Comparison of ENCODE assay signal across 15 cellular contexts in genomic region chr3:51992017-51992682, GRCh38. TPM values are rescaled to one million over a fixed set of nuclear protein-coding genes. Genes with fewer than 3 reads are reported as not detected.
DNase-seq lines count a peak whose midpoint lies in the region; ATAC-seq, FAIRE-seq and TF ChIP-seq lines count a peak whose summit lies in the region.
"Had no signal": no experiment of that assay in that cellular context is flagged by ENCODE, and none has a peak within 500 bp of the region (broad histone marks: within the 10 kb centered on the region; RNA-seq: fewer than 3 reads in every experiment).

No MANE protein-coding gene starts in this region.

- H3K36me3 Mint-ChIP-seq in endothelial cell (ENCODE audit: low read depth, unreplicated experiment), result peaks cover 17% of the 10 kb centered on the region

- no peak overlapping the region for H3K27ac Mint-ChIP-seq in endothelial cell (ENCODE audit: unreplicated experiment)
- H3K27ac Mint-ChIP-seq: dendritic cell treated with granulocyte-macrophage colony-stimulating factor and Interleukin-4, amounts not matched to agents 40 ng/mL and 50 ng/mL, for 4 days had no signal

- POLR2A ChIA-PET in A549 (lab: Yijun Ruan, JAX), result interaction anchor here (1.1 to 3.4 kb wide), 2 partner anchors 9 to 49 kb away, joined by 3 to 14 read pairs; partner anchors contain the start of gene ACY1

- no peak for TF ChIP-seq RAD21 in A549 (conservative IDR thresholded peaks at IDR 0.05 in 1 of 2, IDR thresholded peaks at IDR 0.05 in 1 of 2)

- intact Hi-C loops in adrenal gland (cut with DNase I), result loop anchor here in 1 of 2 donors (10.0 kb wide), 1 partner anchor 47 kb away; the partner anchor contains the start of genes PARP3 and RRP9

- CTCF ChIA-PET in A549 (lab: Yijun Ruan, JAX), result interaction anchor here (0.6 to 2.7 kb wide), 6 partner anchors 10 to 1609 kb away, joined by 3 to 11 read pairs (median 7); partner anchors contain the start of genes ABHD14B and RRP9

- no peak for FAIRE-seq in A549 (lab: Jason Lieb, UNC)
- FAIRE-seq in GM12892 (lab: Jason Lieb, UNC), result no peak
- FAIRE-seq: H54 had no signal

- H3K27me3 Mint-ChIP-seq in endothelial cell (ENCODE audit: unreplicated experiment), result peaks cover 9% of the 10 kb centered on the region
- H3K27me3 Mint-ChIP-seq: progenitor cell of endocrine pancreas had no signal

- peaks cover 24% of the 10 kb centered on the region for H3K4me1 Mint-ChIP-seq in endothelial cell (ENCODE audit: unreplicated experiment)

- TF ChIP-seq CTCF in A549 (IDR thresholded peaks at IDR 0.05) (no peak), RWPE2 (IDR thresholded peaks at IDR 0.05; ENCODE audit: poor library complexity, severe bottlenecking) (no peak), endothelial cell (IDR thresholded peaks at IDR 0.05; ENCODE audit: unreplicated experiment) (no peak), adrenal gland (IDR thresholded peaks at IDR 0.05) (no peak)

- no peak for ATAC-seq in A549
- ATAC-seq in RWPE2 (ENCODE audit: low read depth), result peak; percentile 6; the same call in 1 of the 3 replicates
- no peak for ATAC-seq in HG02885 (IDR thresholded peaks at IDR 0.05; ENCODE audit: poor library complexity, unreplicated experiment)
- ATAC-seq: mucosa of descending colon had no signal

- 100% methylated on average over 3 of the region's 3 CpGs for WGBS in A549 (ENCODE audit: missing lambda C conversion rate)
- WGBS in adrenal gland, 4 donors, result 80 to 84% (median 82%) methylated on average over 3 of the region's 3 CpGs

- no peaks in the 10 kb centered on the region for H3K9me3 ChIP-seq in A549
- H3K9me3 ChIP-seq in RWPE2 (ENCODE audit: severe bottlenecking), result no peaks in the 10 kb centered on the region
- no peaks in the 10 kb centered on the region for H3K9me3 ChIP-seq in adrenal gland (replicated peaks in 1 of 3)
- H3K9me3 ChIP-seq: mucosa of descending colon had no signal

- peak overlapping the region; percentile 38; the same call in 2 of the 3 replicates for H3K4me2 ChIP-seq in A549

- H3K9me3 Mint-ChIP-seq in endothelial cell (ENCODE audit: unreplicated experiment), result no peaks in the 10 kb centered on the region
- H3K9me3 Mint-ChIP-seq: dendritic cell treated with granulocyte-macrophage colony-stimulating factor and Interleukin-4, amounts not matched to agents 40 ng/mL and 50 ng/mL, for 4 days had no signal

- H3K27ac ChIP-seq in A549, result 0 out of 6 replicates have a peak overlapping the region, but pooled peaks of 1 of the 2 experiments have one; percentile 14
- H3K27ac ChIP-seq in RWPE2 (ENCODE audit: poor library complexity, severe bottlenecking), result peak overlapping the region; percentile 83
- H3K27ac ChIP-seq in adrenal gland, result no peak overlapping the region

- no peaks in the 10 kb centered on the region for H3K27me3 ChIP-seq in RWPE2 (ENCODE audit: insufficient read depth, poor library complexity, severe bottlenecking)
- no peaks in the 10 kb centered on the region for H3K27me3 ChIP-seq in adrenal gland

- H3K4me1 ChIP-seq in A549, result peaks cover 27% of the 10 kb centered on the region; the same call in 2 of the 3 replicates
- peaks cover 7% of the 10 kb centered on the region for H3K4me1 ChIP-seq in RWPE2 (ENCODE audit: insufficient read depth, poor library complexity, severe bottlenecking)
- peaks cover 12 to 22% of the 10 kb centered on the region in 2 donors for H3K4me1 ChIP-seq in adrenal gland (replicated peaks in 1 of 2)

- TF ChIP-seq EP300 in A549 (IDR thresholded peaks at IDR 0.05), result no peak

- peak overlapping the region; percentile 65 for H3K4me3 Mint-ChIP-seq in endothelial cell (ENCODE audit: unreplicated experiment)
- H3K4me3 Mint-ChIP-seq: dendritic cell treated with granulocyte-macrophage colony-stimulating factor and Interleukin-4, amounts not matched to agents 40 ng/mL and 50 ng/mL, for 4 days had no signal

- DNase-seq in A549 (ENCODE audit: low read depth in 1 of 2, low spot score in 1 of 2) (no peak), GM12892 (ENCODE audit: insufficient read length) (no peak), RWPE2 (ENCODE audit: low spot score) (no peak), endothelial cell (ENCODE audit: low spot score) (no peak), mesenteric fat pad (ENCODE audit: low spot score) (no peak), adrenal gland (no peak), NCI-H446 (lab: John Stamatoyannopoulos, UW) (no peak)
- DNase-seq: activated CD4-positive, CD25-positive, alpha-beta regulatory T cell treated with anti-CD3 and anti-CD28 coated beads, Interleukin-2, amount 50 U/mL, for 72 hours; amniotic stem cell; mucosa of descending colon; NCI-H187 had no signal

- TF ChIP-seq POLR2A in A549 (IDR thresholded peaks at IDR 0.05; ENCODE audit: low read length), result no peak
- peak; percentile 76; the same call in 1 of the 2 replicates for TF ChIP-seq POLR2A in GM12892 (IDR thresholded peaks at IDR 0.05; ENCODE audit: low read depth, low read length)
- TF ChIP-seq POLR2A in adrenal gland (IDR thresholded peaks at IDR 0.05), result no peak

- H3K36me3 ChIP-seq in RWPE2 (ENCODE audit: low read depth), result peaks cover 44% of the 10 kb centered on the region
- peaks cover 0 to 26% of the 10 kb centered on the region in 2 donors for H3K36me3 ChIP-seq in adrenal gland (replicated peaks in 1 of 2)

- H3K4me3 ChIP-seq in A549 (no peak overlapping the region), RWPE2 (ENCODE audit: severe bottlenecking) (no peak overlapping the region), adrenal gland (no peak overlapping the region)
- H3K4me3 ChIP-seq: mucosa of descending colon had no signal

TF ChIP-seq in A549, 52 proteins besides CTCF, POLR2A, EP300 and RAD21:
- no peak for TF ChIP-seq JUN (IDR thresholded peaks at IDR 0.05)
- TF ChIP-seq POLR2AphosphoS2 (conservative IDR thresholded peaks at IDR 0.05; ENCODE audit: low read length), result peak; percentile 90; the same call in 1 of the 2 replicates
- no peak for TF ChIP-seq SMC3 (IDR thresholded peaks at IDR 0.05)
- TF ChIP-seq HOXA7 (CRISPR knock-in tag; IDR thresholded peaks at IDR 0.05), result 0 out of 2 replicates have a peak, but pooled peaks have one; percentile 50

RNA-seq across cellular contexts. Expression of gene RPL29, which starts 3.5 kb away (rescaled TPM):
- polyA plus RNA-seq in A549 (2011; rRNA removed) (808 and 909 TPM in 2 replicates), A549 (2017; fragmentation: RNase III; extraction: RNeasy Plus Mini Kit Qiagen cat#74134 plus additional on column Dnase treatment) (1,098 to 1,170 TPM (median 1,152 TPM) in 3 replicates), adrenal gland (1,000 to 10,000 TPM in 2 of 3 donors, 100 to 1,000 TPM in 1; 947 to 3,421 (median 2,326) TPM)
- polyA plus RNA-seq in A549 (2012; cell fraction: cytosol; rRNA removed), result 1,629 and 1,737 TPM in 2 replicates
- 758 and 846 TPM in 2 replicates for polyA plus RNA-seq in A549 (2012; cell fraction: nucleus; rRNA removed)
- 488 and 529 TPM in 2 replicates for polyA minus RNA-seq in A549 (2011; rRNA and poly(A)+ RNA removed)
- polyA plus RNA-seq in GM12892 (2012; ENCODE audit: missing spikeins), result 3,428 TPM
- total RNA-seq in endothelial cell (ENCODE audit: unreplicated experiment) (925 TPM), mesenteric fat pad (948 TPM), adrenal gland (1,000 to 10,000 TPM; 1,018 to 1,982 (median 1,315) TPM)

RNA-seq across cellular contexts. Expression of gene ACY1, which starts 8.8 kb away (rescaled TPM):
- 21.1 and 25.1 TPM in 2 replicates for polyA plus RNA-seq in A549 (2011; rRNA removed)
- 41.4 and 48.5 TPM in 2 replicates for polyA plus RNA-seq in A549 (2012; cell fraction: cytosol; rRNA removed)
- polyA plus RNA-seq in A549 (2012; cell fraction: nucleus; rRNA removed), result 73.1 and 85.8 TPM in 2 replicates
- 19.9 to 21.4 TPM (median 20.7 TPM) in 3 replicates for polyA plus RNA-seq in A549 (2017; fragmentation: RNase III; extraction: RNeasy Plus Mini Kit Qiagen cat#74134 plus additional on column Dnase treatment)
- polyA minus RNA-seq in A549 (2011; rRNA and poly(A)+ RNA removed), result 44.2 and 48.5 TPM in 2 replicates
- 42.5 TPM for polyA plus RNA-seq in GM12892 (2012; ENCODE audit: missing spikeins)
- 19.8 TPM for total RNA-seq in endothelial cell (ENCODE audit: unreplicated experiment)
- 35.1 TPM for total RNA-seq in mesenteric fat pad
- total RNA-seq in adrenal gland, result 100 to 1,000 TPM in 2 of 8 donors, 10 to 100 TPM in 6; 50.7 to 122 (median 80.0) TPM
- 10 to 100 TPM; 37.3 to 92.4 (median 49.1) TPM for polyA plus RNA-seq in adrenal gland

RNA-seq across cellular contexts. Expression of gene ABHD14A, which starts 17.3 kb away (rescaled TPM):
- 6.3 and 7.5 TPM in 2 replicates for polyA plus RNA-seq in A549 (2011; rRNA removed)
- polyA plus RNA-seq in A549 (2012; cell fraction: cytosol; rRNA removed), result 26.3 and 32.3 TPM in 2 replicates
- polyA plus RNA-seq in A549 (2012; cell fraction: nucleus; rRNA removed), result 16.0 and 22.2 TPM in 2 replicates
- 9.1 to 9.5 TPM (median 9.5 TPM) in 3 replicates for polyA plus RNA-seq in A549 (2017; fragmentation: RNase III; extraction: RNeasy Plus Mini Kit Qiagen cat#74134 plus additional on column Dnase treatment)
- polyA minus RNA-seq in A549 (2011; rRNA and poly(A)+ RNA removed), result 6.1 and 7.1 TPM in 2 replicates
- polyA plus RNA-seq in GM12892 (2012; ENCODE audit: missing spikeins), result 7.9 TPM
- 5.4 TPM for total RNA-seq in endothelial cell (ENCODE audit: unreplicated experiment)
- 17.7 TPM for total RNA-seq in mesenteric fat pad
- 100 to 1,000 TPM in 3 of 8 donors, 10 to 100 TPM in 5; 49.4 to 162 (median 77.1) TPM for total RNA-seq in adrenal gland
- polyA plus RNA-seq in adrenal gland, result 100 to 1,000 TPM in 2 of 3 donors, 10 to 100 TPM in 1; 30.2 to 140 (median 112) TPM

RNA-seq across cellular contexts. Expression of gene ABHD14B, which starts 18.3 kb away (rescaled TPM):
- polyA plus RNA-seq in A549 (2011; rRNA removed) (37.9 and 39.7 TPM in 2 replicates), A549 (2017; fragmentation: RNase III; extraction: RNeasy Plus Mini Kit Qiagen cat#74134 plus additional on column Dnase treatment) (23.2 to 27.2 TPM (median 23.5 TPM) in 3 replicates), adrenal gland (100 to 1,000 TPM in 2 of 3 donors, 10 to 100 TPM in 1; 91.8 to 175 (median 152) TPM)
- polyA plus RNA-seq in A549 (2012; cell fraction: cytosol; rRNA removed), result 28.5 and 45.0 TPM in 2 replicates
- polyA plus RNA-seq in A549 (2012; cell fraction: nucleus; rRNA removed), result 26.0 and 34.7 TPM in 2 replicates
- 33.5 and 39.5 TPM in 2 replicates for polyA minus RNA-seq in A549 (2011; rRNA and poly(A)+ RNA removed)
- 43.7 TPM for polyA plus RNA-seq in GM12892 (2012; ENCODE audit: missing spikeins)
- total RNA-seq in endothelial cell (ENCODE audit: unreplicated experiment) (7.1 TPM), mesenteric fat pad (59.5 TPM), adrenal gland (100 to 1,000 TPM in 6 of 8 donors, 10 to 100 TPM in 2; 49.0 to 177 (median 119) TPM)

RNA-seq across cellular contexts. Expression of gene PCBP4, which starts 24.9 kb away (rescaled TPM):
- polyA plus RNA-seq in A549 (2011; rRNA removed), result 8.6 and 9.3 TPM in 2 replicates
- polyA plus RNA-seq in A549 (2012; cell fraction: cytosol; rRNA removed), result 18.9 and 23.2 TPM in 2 replicates
- 41.2 and 47.3 TPM in 2 replicates for polyA plus RNA-seq in A549 (2012; cell fraction: nucleus; rRNA removed)
- polyA plus RNA-seq in A549 (2017; fragmentation: RNase III; extraction: RNeasy Plus Mini Kit Qiagen cat#74134 plus additional on column Dnase treatment), result 10.9 to 11.5 TPM (median 11.0 TPM) in 3 replicates
- 12.2 and 17.2 TPM in 2 replicates for polyA minus RNA-seq in A549 (2011; rRNA and poly(A)+ RNA removed)
- polyA plus RNA-seq in GM12892 (2012; ENCODE audit: missing spikeins), result 6.6 TPM
- 60.6 TPM for total RNA-seq in endothelial cell (ENCODE audit: unreplicated experiment)
- 27.4 TPM for total RNA-seq in mesenteric fat pad
- total RNA-seq in adrenal gland, result 10 to 100 TPM; 23.4 to 41.3 (median 35.7) TPM
- 100 to 1,000 TPM in 1 of 3 donors, 10 to 100 TPM in 2; 10.7 to 234 (median 87.3) TPM for polyA plus RNA-seq in adrenal gland
